In genomic region chr11:39724404-39724803, GRCh38 we compare ENCODE assay signal across 17 cellular contexts.
DNase-seq lines count a peak whose midpoint lies in the region; TF ChIP-seq lines count a peak whose summit lies in the region.
"Had no signal": no experiment of that assay in that cellular context is flagged by ENCODE, and none has a peak within 500 bp of the region (broad histone marks: within the 10 kb centered on the region; RNA-seq: fewer than 3 reads in every experiment).

No MANE protein-coding gene starts in this region.

- H3K79me1 ChIP-seq in mesendoderm (ENCODE audit: low read length) = no peaks in the 10 kb centered on the region

- H3K23ac ChIP-seq in mesendoderm (ENCODE audit: low read length) = no peak overlapping the region

- H2BK5ac ChIP-seq in mesendoderm (ENCODE audit: low read length) = no peak overlapping the region

- no peak overlapping the region for H3K9ac ChIP-seq in mesendoderm (ENCODE audit: low read length)
- H3K9ac ChIP-seq: GM23248 had no signal

- no peak overlapping the region for H2BK120ac ChIP-seq in mesendoderm (ENCODE audit: low read depth, low read length)

- no peak overlapping the region for H3K18ac ChIP-seq in mesendoderm (ENCODE audit: low read length)

- H3K4me1 ChIP-seq in mesendoderm (ENCODE audit: control insufficient read depth, low read depth, low read length) = no peaks in the 10 kb centered on the region
- H3K4me1 ChIP-seq: left lung had no signal

- no peak overlapping the region for H3K4ac ChIP-seq in mesendoderm (ENCODE audit: low read depth, low read length)

- H2AK5ac ChIP-seq in mesendoderm (ENCODE audit: low read length) = no peak overlapping the region

- H3K36me3 ChIP-seq in mesendoderm (ENCODE audit: control insufficient read depth, insufficient read depth, low read length) = no peaks in the 10 kb centered on the region
- H3K36me3 ChIP-seq: left lung had no signal

- H3K27ac ChIP-seq in mesendoderm (ENCODE audit: low read depth, low read length) = no peak overlapping the region
- H3K27ac ChIP-seq: GM23248, left lung had no signal

- no peak overlapping the region for H4K5ac ChIP-seq in mesendoderm (ENCODE audit: low read length)

- H3K56ac ChIP-seq in mesendoderm (ENCODE audit: low read length) = no peak overlapping the region

- no CpG with 5 or more reads among the region's 4 CpGs for WGBS in mesendoderm (ENCODE audit: extremely low coverage, insufficient coverage, low lambda C conversion rate)

- no peak overlapping the region for H2BK15ac ChIP-seq in mesendoderm (replicated peaks; ENCODE audit: low read depth)

- peak; percentile 41 for TF ChIP-seq CTCF in LNCaP clone FGC (IDR thresholded peaks at IDR 0.05; ENCODE audit: control insufficient read depth, extremely low read depth, insufficient read depth)

- no peaks in the 10 kb centered on the region for H3K27me3 ChIP-seq in mesendoderm (ENCODE audit: insufficient read depth, low read length, poor library complexity)
- H3K27me3 ChIP-seq: left lung had no signal

- H3K4me3 ChIP-seq in LNCaP clone FGC (ENCODE audit: low read depth, low read length) (no peak overlapping the region), mesendoderm (ENCODE audit: low read length) (no peak overlapping the region)
- H3K4me3 ChIP-seq: GM23248, left lung had no signal

- no peaks in the 10 kb centered on the region for H3K79me2 ChIP-seq in mesendoderm (ENCODE audit: control insufficient read depth, insufficient read depth, low read length)

- in situ Hi-C loops in SK-MEL-5 (cut with HindIII; ENCODE audit: low pct_unique_long_range_greater_than_20kb, low sequenced_read_pairs) = no loop called here

- no peak overlapping the region for H4K8ac ChIP-seq in mesendoderm (ENCODE audit: low read depth, low read length)

- DNase-seq in DMS53 (lab: John Stamatoyannopoulos, UW) (peak; percentile 28), DMS53 treated with DMSO at 0.1 percent for 48 hours (lab: John Stamatoyannopoulos, UW; ENCODE audit: unreplicated experiment) (no peak), LNCaP clone FGC (ENCODE audit: low read depth) (no peak), SK-MEL-5 (ENCODE audit: low read depth, low spot score) (peak; percentile 12), mesendoderm (peak; percentile 7), SIG-M5 treated with dmso at 0.1 percent for 504 hours (lab: John Stamatoyannopoulos, UW; ENCODE audit: unreplicated experiment) (no peak), kidney glomerular epithelial cell (lab: John Stamatoyannopoulos, UW) (no peak), NCI-H146 (lab: John Stamatoyannopoulos, UW) (no peak)
- DNase-seq: activated CD4-positive, alpha-beta memory T cell treated with anti-CD3 and anti-CD28 coated beads, Interleukin-2, amount 10 ng/mL, durations not matched to agents 7 days and 5 days; activated naive CD4-positive, alpha-beta T cell treated with anti-CD3 and anti-CD28 coated beads, Interleukin-2, amount 50 U/mL, for 16 hours; activated T-cell treated with anti-CD3 and anti-CD28 coated beads, Interleukin-2, amount 50 U/mL, for 1 hour; aorta; Calu3; GM23248; left lung; NCI-H774; Right ventricle myocardium superior had no signal

- H3K4me2 ChIP-seq in mesendoderm (ENCODE audit: low read length) = no peak overlapping the region

Comparison
In these comparisons a context has a peak if more than half of its experiments do, and no peak if none do; other contexts are left out.
1. DNase-seq: peak in DMS53 (single experiment), SK-MEL-5 (single experiment) and mesendoderm (single experiment); none in DMS53 treated with DMSO at 0.1 percent for 48 hours (single experiment), LNCaP clone FGC (single experiment), SIG-M5 treated with dmso at 0.1 percent for 504 hours (single experiment), kidney glomerular epithelial cell (single experiment) and NCI-H146 (single experiment).